In genomic region chr7:142389544-142389943, GRCh38 we compare ENCODE assay signal across 33 cellular contexts.
DNase-seq lines count a peak whose midpoint lies in the region; ATAC-seq and TF ChIP-seq lines count a peak whose summit lies in the region.
"Had no signal": no experiment of that assay in that cellular context is flagged by ENCODE, and none has a peak within 500 bp of the region (broad histone marks: within the 10 kb centered on the region; RNA-seq: fewer than 3 reads in every experiment).

No MANE protein-coding gene starts in this region.

- H3K27me3 ChIP-seq in smooth muscle cell (ENCODE audit: low read depth), result no peaks in the 10 kb centered on the region
- H3K27me3 ChIP-seq: heart right ventricle, neural progenitor cell, thyroid gland, vagina had no signal

- peak overlapping the region; percentile 28 for H3K27ac Mint-ChIP-seq in activated naive CD8-positive, alpha-beta T cell
- H3K27ac Mint-ChIP-seq in activated naive CD8-positive, alpha-beta T cell treated with anti-CD3 and anti-CD28 coated beads for 36 hours, result no peak overlapping the region
- H3K27ac Mint-ChIP-seq: activated CD8-positive, alpha-beta T cell treated with anti-CD3 and anti-CD28 coated beads, Interleukin-2, amount 10 ng/mL, durations not matched to agents 7 days and 5 days; activated T-helper 2 cell treated with anti-CD3 and anti-CD28 coated beads, Interferon-gamma antibody, Interleukin-2, Interleukin-4, amounts not matched to agents 10 μg/mL and 5 μg/mL and 100 μg/mL, durations not matched to agents 14 hours and 24 hours and 36 hours; CD4-positive, alpha-beta T cell; dendritic cell treated with granulocyte-macrophage colony-stimulating factor and Interleukin-4, amounts not matched to agents 40 ng/mL and 50 ng/mL, for 4 days; endodermal cell; GM23338; neural progenitor cell; T-helper 2 cell treated with Interferon-gamma antibody and Interleukin-4, amounts not matched to agents 5 μg/mL and 100 μg/mL, for 36 hours had no signal

- no peaks in the 10 kb centered on the region for H3K27me3 Mint-ChIP-seq in activated naive CD8-positive, alpha-beta T cell
- no peaks in the 10 kb centered on the region for H3K27me3 Mint-ChIP-seq in activated naive CD8-positive, alpha-beta T cell treated with anti-CD3 and anti-CD28 coated beads for 36 hours
- H3K27me3 Mint-ChIP-seq: CD4-positive, alpha-beta T cell; dendritic cell treated with granulocyte-macrophage colony-stimulating factor and Interleukin-4, amounts not matched to agents 40 ng/mL and 50 ng/mL, for 4 days had no signal

- 46% methylated on average over 7 of the region's 7 CpGs for WGBS in smooth muscle cell (ENCODE audit: low lambda C conversion rate)

- no peaks in the 10 kb centered on the region for H3K79me2 ChIP-seq in smooth muscle cell (ENCODE audit: low read depth)
- H3K79me2 ChIP-seq: parathyroid adenoma had no signal

- H3K9me3 ChIP-seq in smooth muscle cell (replicated peaks; ENCODE audit: low read depth), result no peaks in the 10 kb centered on the region
- H3K9me3 ChIP-seq: heart right ventricle, thyroid gland, vagina had no signal

- TF ChIP-seq CTCF in smooth muscle cell (IDR thresholded peaks at IDR 0.05; ENCODE audit: borderline replicate concordance, insufficient read depth, poor library complexity, severe bottlenecking), result no peak

- ATAC-seq in HG03354 (IDR thresholded peaks at IDR 0.05; ENCODE audit: poor library complexity, severe bottlenecking, unreplicated experiment), result no peak
- no peak for ATAC-seq in GM18520 (IDR thresholded peaks at IDR 0.05; ENCODE audit: unreplicated experiment)
- ATAC-seq: activated CD8-positive, alpha-beta T cell treated with anti-CD3 and anti-CD28 coated beads, Interleukin-2, amount 10 ng/mL, durations not matched to agents 7 days and 5 days; esophagus mucosa; GM23338; heart right ventricle; K562; Panc1 had no signal

- H2AFZ ChIP-seq in smooth muscle cell (ENCODE audit: low read depth), result peak overlapping the region; percentile 78
- H2AFZ ChIP-seq: GM23338, neural progenitor cell, parathyroid adenoma had no signal

- H3K4me2 ChIP-seq in smooth muscle cell, result peak overlapping the region; percentile 46
- H3K4me2 ChIP-seq: GM23338, neural progenitor cell had no signal

- no peak overlapping the region for H3K9ac ChIP-seq in smooth muscle cell (ENCODE audit: low read depth)
- H3K9ac ChIP-seq: neural progenitor cell, parathyroid adenoma had no signal

- no peak for DNase-seq in activated naive CD8-positive, alpha-beta T cell treated with anti-CD3 and anti-CD28 coated beads for 36 hours
- DNase-seq in RPMI7951 (ENCODE audit: low read depth) (peak; percentile 41), iris pigment epithelial cell (ENCODE audit: low read depth) (peak; percentile 18), smooth muscle cell (lab: John Stamatoyannopoulos, UW; ENCODE audit: unreplicated experiment) (no peak), kidney tubule cell (ENCODE audit: low spot score) (no peak)
- DNase-seq: activated CD4-positive, CD25-positive, alpha-beta regulatory T cell treated with anti-CD3 and anti-CD28 coated beads, Interleukin-2, amount 50 U/mL, for 72 hours; activated CD8-positive, alpha-beta T cell treated with anti-CD3 and anti-CD28 coated beads, Interleukin-2, amount 10 ng/mL, durations not matched to agents 7 days and 5 days; activated T-cell treated with anti-CD3 and anti-CD28 coated beads for 4 hours; CD4-positive, alpha-beta T cell; endodermal cell; foreskin fibroblast; heart right ventricle; kidney glomerular epithelial cell; NCI-H1092 treated with DMSO at 0.1 percent for 48 hours; NCI-H1694 treated with DMSO at 0.1 percent for 48 hours; NCI-H510A; SHP77; stimulated activated CD4-positive, alpha-beta T cell treated with anti-CD3 and anti-CD28 coated beads, Interleukin-2, amount 100 ng/mL, for 48 hours; thyroid gland had no signal

- H3K4me3 Mint-ChIP-seq in activated naive CD8-positive, alpha-beta T cell, result no peak overlapping the region
- no peak overlapping the region for H3K4me3 Mint-ChIP-seq in activated naive CD8-positive, alpha-beta T cell treated with anti-CD3 and anti-CD28 coated beads for 36 hours
- H3K4me3 Mint-ChIP-seq: activated CD8-positive, alpha-beta T cell treated with anti-CD3 and anti-CD28 coated beads, Interleukin-2, amount 10 ng/mL, durations not matched to agents 7 days and 5 days; CD4-positive, alpha-beta T cell; central memory CD8-positive, alpha-beta T cell; dendritic cell treated with granulocyte-macrophage colony-stimulating factor and Interleukin-4, amounts not matched to agents 40 ng/mL and 50 ng/mL, for 4 days; endodermal cell; GM23338; neural progenitor cell; T-helper 2 cell treated with Interferon-gamma antibody and Interleukin-4, amounts not matched to agents 5 μg/mL and 100 μg/mL, for 36 hours had no signal

- no peaks in the 10 kb centered on the region for H3K36me3 Mint-ChIP-seq in activated naive CD8-positive, alpha-beta T cell
- no peaks in the 10 kb centered on the region for H3K36me3 Mint-ChIP-seq in activated naive CD8-positive, alpha-beta T cell treated with anti-CD3 and anti-CD28 coated beads for 36 hours
- H3K36me3 Mint-ChIP-seq: neural progenitor cell had no signal

- no peaks in the 10 kb centered on the region for H4K20me1 ChIP-seq in smooth muscle cell (ENCODE audit: low read depth)

- H3K4me1 Mint-ChIP-seq in activated naive CD8-positive, alpha-beta T cell (ENCODE audit: low read depth), result peaks cover 13% of the 10 kb centered on the region
- H3K4me1 Mint-ChIP-seq in activated naive CD8-positive, alpha-beta T cell treated with anti-CD3 and anti-CD28 coated beads for 36 hours, result peaks cover 10% of the 10 kb centered on the region
- H3K4me1 Mint-ChIP-seq: endodermal cell, neural progenitor cell had no signal

- H3K9me3 Mint-ChIP-seq in activated naive CD8-positive, alpha-beta T cell (ENCODE audit: low read depth), result no peaks in the 10 kb centered on the region
- no peaks in the 10 kb centered on the region for H3K9me3 Mint-ChIP-seq in activated naive CD8-positive, alpha-beta T cell treated with anti-CD3 and anti-CD28 coated beads for 36 hours
- H3K9me3 Mint-ChIP-seq: activated T-helper 2 cell treated with anti-CD3 and anti-CD28 coated beads, Interferon-gamma antibody, Interleukin-2, Interleukin-4, amounts not matched to agents 10 μg/mL and 5 μg/mL and 100 μg/mL, durations not matched to agents 14 hours and 24 hours and 36 hours; CD4-positive, alpha-beta T cell; central memory CD8-positive, alpha-beta T cell; dendritic cell treated with granulocyte-macrophage colony-stimulating factor and Interleukin-4, amounts not matched to agents 40 ng/mL and 50 ng/mL, for 4 days; endodermal cell; GM23338; neural progenitor cell; T-helper 2 cell treated with Interferon-gamma antibody and Interleukin-4, amounts not matched to agents 5 μg/mL and 100 μg/mL, for 36 hours had no signal

- H3K4me1 ChIP-seq in smooth muscle cell (ENCODE audit: low read depth), result peaks cover 9% of the 10 kb centered on the region
- H3K4me1 ChIP-seq: neural progenitor cell, parathyroid adenoma, thyroid gland, vagina had no signal

- peaks cover 5% of the 10 kb centered on the region for H3F3A ChIP-seq in smooth muscle cell (ENCODE audit: low read depth)

- no peak overlapping the region for H3K4me3 ChIP-seq in smooth muscle cell
- H3K4me3 ChIP-seq: GM23338, heart right ventricle, K562, neural progenitor cell, thyroid gland, vagina had no signal

- no peaks in the 10 kb centered on the region for H3K36me3 ChIP-seq in smooth muscle cell (ENCODE audit: low read depth)
- H3K36me3 ChIP-seq: heart right ventricle, neural progenitor cell, thyroid gland, vagina had no signal

- peak overlapping the region; percentile 23 for H3K27ac ChIP-seq in smooth muscle cell (ENCODE audit: low read depth)
- H3K27ac ChIP-seq: heart right ventricle, neural progenitor cell, parathyroid adenoma, thyroid gland, vagina had no signal

Comparison
In these comparisons a context has a peak if more than half of its experiments do, and no peak if none do; other contexts are left out.
1. DNase-seq: peak in RPMI7951 (single experiment) and iris pigment epithelial cell (single experiment); none in activated naive CD8-positive, alpha-beta T cell treated with anti-CD3 and anti-CD28 coated beads for 36 hours (single experiment), smooth muscle cell (single experiment) and kidney tubule cell (single experiment).